ENCODE assay signal across 13 cellular contexts in the genomic region with DNA sequence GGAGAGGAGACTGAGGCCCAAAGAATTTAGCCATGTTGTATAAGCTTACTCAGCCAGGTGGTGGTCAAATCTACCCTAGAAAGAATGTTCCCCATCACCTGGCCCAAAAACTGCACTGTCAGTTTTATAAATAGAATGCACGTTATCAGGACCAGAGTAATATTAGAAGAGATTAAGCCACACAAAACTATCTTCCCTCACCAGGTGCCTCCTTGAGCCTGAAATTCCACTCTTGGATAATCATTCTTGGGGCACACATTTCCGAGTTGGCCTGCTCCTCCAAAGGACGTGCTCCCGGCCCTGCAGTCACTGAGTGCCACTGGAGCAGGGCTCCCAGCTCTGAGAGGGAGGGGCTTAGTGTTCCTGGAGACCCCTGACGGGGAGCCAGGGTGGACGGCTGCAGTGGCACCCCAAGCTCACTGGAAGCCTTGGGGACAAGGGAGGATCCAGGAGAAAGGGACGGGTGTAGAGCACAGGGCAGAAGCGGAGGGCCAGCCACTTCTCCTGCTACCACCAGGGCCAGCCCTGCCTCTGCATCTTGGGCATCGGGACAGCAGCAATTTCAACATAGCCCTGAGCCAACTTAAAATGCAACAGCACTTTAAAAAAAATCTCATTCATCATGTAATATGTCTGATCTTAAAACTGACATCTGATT.
"Had no signal": no experiment of that assay in that cellular context is flagged by ENCODE, and none has a peak within 500 bp of the region (broad histone marks: within the 10 kb centered on the region; RNA-seq: fewer than 3 reads in every experiment).

No MANE protein-coding gene starts in this region.

- H3K4me1 ChIP-seq: ascending aorta, gastroesophageal sphincter, transverse colon had no signal

- H3K36me3 ChIP-seq: ascending aorta, gastroesophageal sphincter, transverse colon had no signal

- H3K27ac ChIP-seq: ascending aorta, gastroesophageal sphincter, transverse colon had no signal

- H3K27me3 ChIP-seq: ascending aorta, gastroesophageal sphincter, transverse colon had no signal

- H3K4me3 ChIP-seq: ascending aorta, gastroesophageal sphincter, mucosa of descending colon, transverse colon had no signal

- ATAC-seq: gastroesophageal sphincter; mucosa of descending colon; naive thymus-derived CD8-positive, alpha-beta T cell; stimulated activated naive B cell treated with anti-CD40 and anti-IgM and Interleukin-4, amounts not matched to agents 10 μg/mL and 1 μg/mL and 100 μg/mL, for 72 hours had no signal

- H3K9me3 ChIP-seq: ascending aorta, gastroesophageal sphincter, mucosa of descending colon, transverse colon had no signal

- DNase-seq: activated CD4-positive, alpha-beta T cell treated with anti-CD3 and anti-CD28 coated beads, Interleukin-2, amount 50 U/mL, for 1 hour; activated CD4-positive, CD25-positive, alpha-beta regulatory T cell; activated CD8-positive, alpha-beta memory T cell treated with anti-CD3 and anti-CD28 coated beads for 24 hours; erythroblast; mammary epithelial cell; mucosa of descending colon; naive thymus-derived CD8-positive, alpha-beta T cell; stimulated activated CD4-positive, alpha-beta T cell treated with anti-CD3 and anti-CD28 coated beads, Interleukin-4, amount 100 ng/mL, for 1 hour; stimulated activated naive B cell treated with anti-CD40 and anti-IgM and Interleukin-4, amounts not matched to agents 10 μg/mL and 1 μg/mL and 100 μg/mL, for 72 hours; SW 1271; transverse colon had no signal
